In the genomic region with DNA sequence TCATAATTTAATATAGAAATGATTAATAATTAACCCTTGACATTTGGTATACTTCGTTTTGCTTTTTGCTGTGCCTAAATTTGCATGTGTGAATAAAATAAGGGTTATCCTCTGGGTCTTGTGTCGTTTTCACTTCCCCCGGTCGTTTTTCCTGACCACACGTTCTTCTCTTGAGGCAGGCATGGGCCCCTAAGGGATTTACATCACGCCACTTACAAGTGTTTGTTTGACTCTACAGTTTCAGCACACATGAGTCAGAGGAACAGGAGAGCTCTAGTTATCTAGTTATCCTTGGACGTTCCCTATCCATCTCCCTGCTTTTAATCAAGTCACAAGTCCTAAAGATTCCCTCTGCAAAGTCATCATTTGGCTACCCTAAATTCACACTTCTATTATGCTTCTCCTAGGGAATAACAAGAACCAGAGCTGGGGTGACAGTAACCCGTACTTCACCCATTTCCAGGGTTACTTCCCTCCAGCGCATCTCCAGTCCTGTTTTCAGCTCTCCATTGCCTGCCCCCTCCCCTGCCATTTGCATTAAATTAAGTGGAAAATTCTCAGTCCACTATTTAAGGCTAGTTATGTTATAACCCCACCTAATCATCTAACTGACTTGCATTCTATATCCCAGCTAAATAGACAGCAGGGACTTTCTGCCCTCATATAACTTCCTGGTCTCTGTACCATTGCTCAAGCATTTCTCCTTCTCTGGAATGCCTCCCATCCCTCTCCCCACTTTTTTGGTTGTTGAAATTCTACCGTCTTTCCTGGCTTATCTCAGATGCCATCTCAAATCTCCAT, we compare ENCODE assay signal across 11 cellular contexts.
DNase-seq lines count a peak whose midpoint lies in the region; ATAC-seq and TF ChIP-seq lines count a peak whose summit lies in the region.
"Had no signal": no experiment of that assay in that cellular context is flagged by ENCODE, and none has a peak within 500 bp of the region (broad histone marks: within the 10 kb centered on the region; RNA-seq: fewer than 3 reads in every experiment).

No MANE protein-coding gene starts in this region.

- POLR2A ChIA-PET in activated CD4-positive, alpha-beta memory T cell treated with anti-CD3 and anti-CD28 coated beads, Interleukin-2, amount 10 ng/mL, durations not matched to agents 7 days and 5 days (lab: Charles Lee) = no interaction called here

- no peak overlapping the region for H3K4me3 ChIP-seq in brain microvascular endothelial cell (ENCODE audit: low read depth, low read length)
- H3K4me3 ChIP-seq: lower lobe of right lung had no signal

- peaks cover 9% of the 10 kb centered on the region for H3K36me3 Mint-ChIP-seq in activated CD4-positive, alpha-beta memory T cell treated with anti-CD3 and anti-CD28 coated beads, Interleukin-2, amount 10 ng/mL, durations not matched to agents 7 days and 5 days (ENCODE audit: low read depth)

- ATAC-seq in GM19397 (IDR thresholded peaks at IDR 0.05; ENCODE audit: unreplicated experiment) (peak; percentile 51), HG03135 (IDR thresholded peaks at IDR 0.05; ENCODE audit: unreplicated experiment) (peak; percentile 49)

- H3K27ac ChIP-seq in brain microvascular endothelial cell = no peak overlapping the region
- H3K27ac ChIP-seq: C4-2B, lower lobe of right lung had no signal

- CTCF ChIA-PET in activated CD4-positive, alpha-beta memory T cell treated with anti-CD3 and anti-CD28 coated beads, Interleukin-2, amount 10 ng/mL, durations not matched to agents 7 days and 5 days (lab: Charles Lee) = interaction anchor here (0.5 kb wide), 1 partner anchor 63 kb away, joined by 3 read pairs; no protein-coding TSS in a partner anchor

- H3K36me3 ChIP-seq in brain microvascular endothelial cell (replicated peaks) = no peaks in the 10 kb centered on the region
- H3K36me3 ChIP-seq: lower lobe of right lung had no signal

- no peak overlapping the region for H3K4me3 Mint-ChIP-seq in activated CD4-positive, alpha-beta memory T cell treated with anti-CD3 and anti-CD28 coated beads, Interleukin-2, amount 10 ng/mL, durations not matched to agents 7 days and 5 days

- no peak for TF ChIP-seq CTCF in brain microvascular endothelial cell (IDR thresholded peaks at IDR 0.05; ENCODE audit: low read depth, low read length, missing control alignments)

- peak; percentile 89 for DNase-seq in DMS53 treated with DMSO at 0.1 percent for 48 hours (lab: John Stamatoyannopoulos, UW; ENCODE audit: unreplicated experiment)
- peak; percentile 70 for DNase-seq in brain microvascular endothelial cell
- DNase-seq in activated CD4-positive, alpha-beta memory T cell treated with anti-CD3 and anti-CD28 coated beads, Interleukin-2, amount 10 ng/mL, durations not matched to agents 7 days and 5 days = no peak
- no peak for DNase-seq in NCI-H1417 treated with DMSO at 0.1 percent for 48 hours (lab: John Stamatoyannopoulos, UW)
- DNase-seq in activated T-cell treated with anti-CD3 and anti-CD28 coated beads, Interleukin-2, amount 50 U/mL, for 48 hours = no peak
- DNase-seq in foreskin melanocyte = no peak
- DNase-seq: effector CD8-positive, alpha-beta T cell; lower lobe of right lung had no signal

- H3K27me3 ChIP-seq in brain microvascular endothelial cell (replicated peaks) = no peaks in the 10 kb centered on the region

- peaks cover 26% of the 10 kb centered on the region for H3K4me1 Mint-ChIP-seq in activated CD4-positive, alpha-beta memory T cell treated with anti-CD3 and anti-CD28 coated beads, Interleukin-2, amount 10 ng/mL, durations not matched to agents 7 days and 5 days

- peaks cover 3% of the 10 kb centered on the region for H3K9me3 Mint-ChIP-seq in activated CD4-positive, alpha-beta memory T cell treated with anti-CD3 and anti-CD28 coated beads, Interleukin-2, amount 10 ng/mL, durations not matched to agents 7 days and 5 days

- H3K27ac Mint-ChIP-seq in activated CD4-positive, alpha-beta memory T cell treated with anti-CD3 and anti-CD28 coated beads, Interleukin-2, amount 10 ng/mL, durations not matched to agents 7 days and 5 days = no peak overlapping the region

- in situ Hi-C loops in brain microvascular endothelial cell (cut with HindIII; ENCODE audit: low pct_ligation_motif_present, low sequenced_read_pairs) = no loop called here

- H3K27me3 Mint-ChIP-seq in activated CD4-positive, alpha-beta memory T cell treated with anti-CD3 and anti-CD28 coated beads, Interleukin-2, amount 10 ng/mL, durations not matched to agents 7 days and 5 days = peaks cover 11% of the 10 kb centered on the region

Comparison
In these comparisons a context has a peak if more than half of its experiments do, and no peak if none do; other contexts are left out.
1. DNase-seq: peak in DMS53 treated with DMSO at 0.1 percent for 48 hours (single experiment) and brain microvascular endothelial cell (single experiment); none in activated CD4-positive, alpha-beta memory T cell treated with anti-CD3 and anti-CD28 coated beads, Interleukin-2, amount 10 ng/mL, durations not matched to agents 7 days and 5 days (single experiment), NCI-H1417 treated with DMSO at 0.1 percent for 48 hours (single experiment), activated T-cell treated with anti-CD3 and anti-CD28 coated beads, Interleukin-2, amount 50 U/mL, for 48 hours (0 of 2) and foreskin melanocyte (single experiment).